ENCODE assay signal across 8 cellular contexts in genomic region chr10:73358331-73359279, GRCh38. TPM values are rescaled to one million over a fixed set of nuclear protein-coding genes. Genes with fewer than 3 reads are reported as not detected.
DNase-seq lines count a peak whose midpoint lies in the region; ATAC-seq, FAIRE-seq and TF ChIP-seq lines count a peak whose summit lies in the region.

CFAP70 (minus strand) TSS chr10:73358864; CDS start chr10:73354796, 4,068 bp downstream.

- DNase-seq in D721Med (ENCODE audit: insufficient read length, low spot score) (peak; percentile 77), HuH-7.5 (ENCODE audit: low spot score) (peak; percentile 63), OCI-M1 (lab: John Stamatoyannopoulos, UW) (peak; percentile 98), activated T-cell treated with anti-CD3 and anti-CD28 coated beads for 48 hours (ENCODE audit: low read depth) (peak; percentile 89), erythroblast (lab: John Stamatoyannopoulos, UW) (peak; percentile 97), mucosa of descending colon (peak; percentile 94 to 95 (median 94))
- DNase-seq in stimulated activated CD8-positive, alpha-beta memory T cell treated with anti-CD3 and anti-CD28 coated beads, Interleukin-2, amount 100 ng/mL, for 48 hours (ENCODE audit: low read depth in 2 of 2) = peak; percentile 82

- no peak for TF ChIP-seq CTCF in D721Med (IDR thresholded peaks at IDR 0.05; ENCODE audit: insufficient read depth, missing control alignments)
- no peak for TF ChIP-seq CTCF in mucosa of descending colon (IDR thresholded peaks at IDR 0.05)

- H3K4me1 ChIP-seq in mucosa of descending colon (ENCODE audit: low read depth) = peaks cover 11% of the 10 kb centered on the region

- peak; percentile 64 for TF ChIP-seq POLR2A in erythroblast (IDR thresholded peaks at IDR 0.05; ENCODE audit: low read length)

- peak within 1 kb of the TSS; percentile 47 for H3K4me3 ChIP-seq in mucosa of descending colon

- peak; percentile 11 for FAIRE-seq in D721Med (lab: Jason Lieb, UNC)

- no peaks in the 10 kb centered on the region for H3K9me3 ChIP-seq in mucosa of descending colon

- no peaks in the 10 kb centered on the region for H3K36me3 ChIP-seq in mucosa of descending colon (ENCODE audit: low read depth)

- peak; percentile 81 for ATAC-seq in GM21526 (IDR thresholded peaks at IDR 0.05; ENCODE audit: low FRiP score, unreplicated experiment)
- ATAC-seq in mucosa of descending colon = peak; percentile 100

- intact Hi-C loops in mucosa of descending colon (cut with DNase I, micrococcal nuclease) = no loop called here

RNA-seq across cellular contexts. Expression of gene CFAP70, which starts in this region (rescaled TPM):
- total RNA-seq in mucosa of descending colon = 1 to 10 TPM in 2 of 3 donors, under 1 TPM in 1; 0.94 to 2.0 (median 1.2) TPM

Comparison
In these comparisons a context has a peak if more than half of its experiments do, and no peak if none do; other contexts are left out.
1. Peak in every context shown above with its lines: DNase-seq, ATAC-seq and H3K4me3 ChIP-seq.